1 cellular context compared by ENCODE assay signal in genomic region chrX:46573331-46573895, GRCh38.
TF ChIP-seq lines count a peak whose summit lies in the region.

TSS of gene CHST7 (plus strand) at chrX:46573765. CDS start at chrX:46573932, 167 bp downstream.

TF ChIP-seq in HEK293, 187 proteins besides CTCF, POLR2A, EP300 and RAD21 (continued from another document):
- TF ChIP-seq ZBTB11 (tag by site-specific recombination; conservative IDR thresholded peaks at IDR 0.05; ENCODE audit: low read depth), result no peak
- peak; percentile 46; the same call in 1 of the 2 replicates for TF ChIP-seq GLIS2 (tag by site-specific recombination; IDR thresholded peaks at IDR 0.05)
- TF ChIP-seq ZBTB8A (tag by site-specific recombination; IDR thresholded peaks at IDR 0.05), result peak; percentile 87
- peak; percentile 59 for TF ChIP-seq ZBTB20 (tag by site-specific recombination; IDR thresholded peaks at IDR 0.05)
- no peak for TF ChIP-seq ZNF596 (tag by site-specific recombination; IDR thresholded peaks at IDR 0.05)
- peak; percentile 88 for TF ChIP-seq GLIS1 (tag by site-specific recombination; IDR thresholded peaks at IDR 0.05)
- 0 out of 2 replicates have a peak, but pooled peaks have one; percentile 7 for TF ChIP-seq OSR2 (tag by site-specific recombination; IDR thresholded peaks at IDR 0.05)
- TF ChIP-seq PATZ1 (tag by site-specific recombination; IDR thresholded peaks at IDR 0.05), result peak; percentile 82
- no peak for TF ChIP-seq ZNF645 (tag by site-specific recombination; IDR thresholded peaks at IDR 0.05)
- peak; percentile 18 for TF ChIP-seq KLF1 (tag by site-specific recombination; IDR thresholded peaks at IDR 0.05)
- peak; percentile 23; the same call in 1 of the 2 replicates for TF ChIP-seq EGR2 (tag by site-specific recombination; IDR thresholded peaks at IDR 0.05; ENCODE audit: low read depth)
- no peak for TF ChIP-seq ZBTB17 (tag by site-specific recombination; IDR thresholded peaks at IDR 0.05)
- TF ChIP-seq PRDM2 (tag by site-specific recombination; IDR thresholded peaks at IDR 0.05; ENCODE audit: borderline replicate concordance), result no peak
- TF ChIP-seq SP3 (tag by site-specific recombination; IDR thresholded peaks at IDR 0.05), result peak; percentile 66
- TF ChIP-seq HIC1 (tag by site-specific recombination; IDR thresholded peaks at IDR 0.05), result peak; percentile 41; the same call in 1 of the 2 replicates
- TF ChIP-seq ZNF416 (tag by site-specific recombination; IDR thresholded peaks at IDR 0.05), result no peak
TF ChIP-seq in HEK293: peak in this region for 16.
